ENCODE assay signal across 8 cellular contexts in genomic region chr5:180832638-180833068, GRCh38. TPM values are rescaled to one million over a fixed set of nuclear protein-coding genes. Genes with fewer than 3 reads are reported as not detected.
DNase-seq lines count a peak whose midpoint lies in the region; ATAC-seq and TF ChIP-seq lines count a peak whose summit lies in the region.

No MANE protein-coding gene starts in this region.

- peak overlapping the region in 1 of 2 donors; percentile 90 for H3K4me3 ChIP-seq in gastroesophageal sphincter

- 67 to 89% methylated on average over 1 to 2 of the region's 2 CpGs for WGBS in gastroesophageal sphincter (ENCODE audit: low coverage in 1 of 2), 2 donors

- TF ChIP-seq EP300 in gastroesophageal sphincter (IDR thresholded peaks at IDR 0.05), result no peak

- no peaks in the 10 kb centered on the region for H3K27me3 ChIP-seq in gastroesophageal sphincter

- DNase-seq in T-helper 1 cell (peak in 3 of 5 donors; percentile 21 to 69 (median 24)), type B pancreatic cell (ENCODE audit: extremely low spot score, unreplicated experiment) (no peak), OCI-M1 (lab: John Stamatoyannopoulos, UW) (no peak), NCI-H2081 treated with DMSO at 0.1 percent for 48 hours (lab: John Stamatoyannopoulos, UW) (no peak), middle frontal gyrus (ENCODE audit: extremely low spot score, low spot score) (no peak)

- H3K27ac ChIP-seq in gastroesophageal sphincter, result peak overlapping the region in 3 of 4 donors; percentile 1 to 97 (median 95)

- peak overlapping the region; percentile 97 for H3K4me3 Mint-ChIP-seq in type B pancreatic cell

- H3K27me3 Mint-ChIP-seq in type B pancreatic cell, result peaks cover 3% of the 10 kb centered on the region

- peaks cover 7 to 42% (median 20%) of the 10 kb centered on the region in 3 donors for H3K4me1 ChIP-seq in gastroesophageal sphincter

- H3K36me3 ChIP-seq in gastroesophageal sphincter, result peaks cover 0 to 46% of the 10 kb centered on the region in 2 donors

- H3K4me1 Mint-ChIP-seq in type B pancreatic cell (ENCODE audit: unreplicated experiment), result peaks cover 12% of the 10 kb centered on the region

- peaks cover 5% of the 10 kb centered on the region for H3K9me3 Mint-ChIP-seq in type B pancreatic cell

- TF ChIP-seq CTCF in gastroesophageal sphincter (IDR thresholded peaks at IDR 0.05), result no peak
- no peak for TF ChIP-seq CTCF in type B pancreatic cell (conservative IDR thresholded peaks at IDR 0.05)

- ATAC-seq in GM18861 (IDR thresholded peaks at IDR 0.05; ENCODE audit: unreplicated experiment) (peak; percentile 59), HG02642 (IDR thresholded peaks at IDR 0.05; ENCODE audit: poor library complexity, unreplicated experiment) (peak; percentile 43), gastroesophageal sphincter (no peak)

- peak overlapping the region; percentile 97 for H3K27ac Mint-ChIP-seq in type B pancreatic cell

- no peak for TF ChIP-seq POLR2A in gastroesophageal sphincter (IDR thresholded peaks at IDR 0.05)

- peaks cover 0 to 13% (median 0%) of the 10 kb centered on the region in 3 donors for H3K9me3 ChIP-seq in gastroesophageal sphincter

- H3K36me3 Mint-ChIP-seq in type B pancreatic cell, result peaks cover 26% of the 10 kb centered on the region

RNA-seq across cellular contexts. Expression of gene ZFP62, which starts 28.4 kb away (rescaled TPM):
- total RNA-seq in gastroesophageal sphincter (10 to 100 TPM; 19.1 to 34.9 (median 21.4) TPM), type B pancreatic cell (ENCODE audit: low replicate concordance) (45.6 and 49.8 TPM in 2 replicates)

RNA-seq across cellular contexts. Expression of gene MGAT1, which starts 30.0 kb away (rescaled TPM):
- total RNA-seq in gastroesophageal sphincter (100 to 1,000 TPM; 122 to 196 (median 159) TPM), type B pancreatic cell (ENCODE audit: low replicate concordance) (74.8 and 93.4 TPM in 2 replicates)

Comparison
In these comparisons a context has a peak if more than half of its experiments do, and no peak if none do; other contexts are left out.
1. DNase-seq: peak in T-helper 1 cell (3 of 5); none in type B pancreatic cell (single experiment), OCI-M1 (single experiment), NCI-H2081 treated with DMSO at 0.1 percent for 48 hours (single experiment) and middle frontal gyrus (single experiment).